In genomic region chr21:39313457-39314154, GRCh38 we compare ENCODE assay signal across 2 cellular contexts.
TF ChIP-seq lines count a peak whose summit lies in the region.

TSS of gene BRWD1 (minus strand) at chr21:39313632. CDS start at chr21:39313491, 141 bp downstream.

TF ChIP-seq in GM23338, 12 proteins besides CTCF, POLR2A, EP300 and RAD21 (continued from another document):
- TF ChIP-seq ZNF462 (CRISPR knock-in tag; IDR thresholded peaks at IDR 0.05) (no peak), JUNB (IDR thresholded peaks at IDR 0.05; ENCODE audit: unreplicated experiment) (no peak), CREB1 (CRISPR knock-in tag; IDR thresholded peaks at IDR 0.05; ENCODE audit: low read depth) (peak; percentile 82), STAT1 (IDR thresholded peaks at IDR 0.05; ENCODE audit: unreplicated experiment) (no peak), EZH2 (IDR thresholded peaks at IDR 0.05; ENCODE audit: low read depth, unreplicated experiment) (no peak), REST (IDR thresholded peaks at IDR 0.05; ENCODE audit: unreplicated experiment) (peak; percentile 16)
TF ChIP-seq in GM23338: peak in this region for 5.

TF ChIP-seq in SK-N-SH, 30 proteins besides CTCF, POLR2A, EP300 and RAD21 (continued from another document):
- TF ChIP-seq, protein P1, sequence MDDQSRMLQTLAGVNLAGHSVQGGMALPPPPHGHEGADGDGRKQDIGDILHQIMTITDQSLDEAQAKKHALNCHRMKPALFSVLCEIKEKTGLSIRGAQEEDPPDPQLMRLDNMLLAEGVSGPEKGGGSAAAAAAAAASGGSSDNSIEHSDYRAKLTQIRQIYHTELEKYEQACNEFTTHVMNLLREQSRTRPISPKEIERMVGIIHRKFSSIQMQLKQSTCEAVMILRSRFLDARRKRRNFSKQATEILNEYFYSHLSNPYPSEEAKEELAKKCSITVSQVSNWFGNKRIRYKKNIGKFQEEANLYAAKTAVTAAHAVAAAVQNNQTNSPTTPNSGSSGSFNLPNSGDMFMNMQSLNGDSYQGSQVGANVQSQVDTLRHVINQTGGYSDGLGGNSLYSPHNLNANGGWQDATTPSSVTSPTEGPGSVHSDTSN (IDR thresholded peaks at IDR 0.05): peak; percentile 79
- TF ChIP-seq NRF1 (IDR thresholded peaks at IDR 0.05; ENCODE audit: low read depth, low read length) (no peak), FOSL2 (IDR thresholded peaks at IDR 0.05; ENCODE audit: borderline replicate concordance, low read depth) (no peak), YY1 (IDR thresholded peaks at IDR 0.05; ENCODE audit: low read depth) (peak; percentile 81), ZBTB33 (IDR thresholded peaks at IDR 0.05; ENCODE audit: borderline replicate concordance, low read depth) (no peak), ELF1 (IDR thresholded peaks at IDR 0.05) (peak; percentile 9; the same call in 1 of the 2 replicates)
- TF ChIP-seq, protein P2, sequence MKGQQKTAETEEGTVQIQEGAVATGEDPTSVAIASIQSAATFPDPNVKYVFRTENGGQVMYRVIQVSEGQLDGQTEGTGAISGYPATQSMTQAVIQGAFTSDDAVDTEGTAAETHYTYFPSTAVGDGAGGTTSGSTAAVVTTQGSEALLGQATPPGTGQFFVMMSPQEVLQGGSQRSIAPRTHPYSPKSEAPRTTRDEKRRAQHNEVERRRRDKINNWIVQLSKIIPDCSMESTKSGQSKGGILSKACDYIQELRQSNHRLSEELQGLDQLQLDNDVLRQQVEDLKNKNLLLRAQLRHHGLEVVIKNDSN (IDR thresholded peaks at IDR 0.05; ENCODE audit: borderline replicate concordance, low read depth): peak; percentile 49; the same call in 1 of the 2 replicates
